ENCODE assay signal across 8 cellular contexts in the genomic region with DNA sequence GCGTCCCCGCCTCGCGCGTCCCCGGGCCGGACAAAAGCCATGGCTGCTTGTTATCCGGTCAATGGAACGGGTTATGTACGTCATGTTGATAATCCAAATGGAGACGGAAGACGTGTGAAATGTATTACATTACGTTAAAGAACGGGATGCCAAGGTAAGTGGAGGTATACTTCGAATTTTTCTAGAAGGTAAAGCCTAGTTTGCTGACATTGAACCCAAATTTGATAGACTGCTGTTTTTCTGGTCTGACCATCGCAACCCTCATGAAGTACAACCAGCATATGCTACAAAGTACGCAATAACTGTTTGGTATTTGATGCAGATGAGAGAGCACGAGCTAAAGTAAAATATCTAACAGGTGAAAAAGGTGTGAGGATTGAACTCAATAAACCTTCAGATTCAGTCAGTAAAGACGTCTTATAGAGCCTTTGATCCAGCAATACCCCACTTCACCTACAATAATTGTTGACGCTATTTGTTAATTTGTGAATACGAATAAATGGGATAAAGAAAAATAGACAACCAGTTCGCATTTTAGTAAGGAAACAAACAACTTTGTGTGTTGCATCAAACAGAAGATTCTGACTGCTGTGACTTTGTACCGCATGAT. TPM values are rescaled to one million over a fixed set of nuclear protein-coding genes. Genes with fewer than 3 reads are reported as not detected.
DNase-seq lines count a peak whose midpoint lies in the region; ATAC-seq and TF ChIP-seq lines count a peak whose summit lies in the region.

No MANE protein-coding gene starts in this region.

- H3K79me1 ChIP-seq in H9 (ENCODE audit: insufficient read depth, low read depth, low read length, poor library complexity, severe bottlenecking), result no peaks in the 10 kb centered on the region

- intact Hi-C loops in activated CD4-positive, alpha-beta memory T cell treated with anti-CD3 and anti-CD28 coated beads for 36 hours (cut with micrococcal nuclease), result loop anchor here (1.0 kb wide), 1 partner anchor 46 kb away; no protein-coding TSS in a partner anchor

- H3K79me2 ChIP-seq in H9 (ENCODE audit: insufficient read depth, low read length), result no peaks in the 10 kb centered on the region
- H3K79me2 ChIP-seq in hepatocyte, result peaks cover 41% of the 10 kb centered on the region

- no peak overlapping the region for H4K91ac ChIP-seq in H9 (ENCODE audit: insufficient read length, low read depth, low read length)

- H4K5ac ChIP-seq in H9 (ENCODE audit: insufficient read length, low read depth, low read length), result no peak overlapping the region

- H3K56ac ChIP-seq in H9 (ENCODE audit: insufficient read length, low read depth, low read length), result no peak overlapping the region

- no peak overlapping the region for H2BK15ac ChIP-seq in H9 (ENCODE audit: low read depth, low read length)

- H2BK20ac ChIP-seq in H9 (ENCODE audit: low read depth, low read length, poor library complexity, severe bottlenecking), result no peak overlapping the region

- H2AK5ac ChIP-seq in H9 (ENCODE audit: insufficient read length, low read length), result no peak overlapping the region

- peaks cover 36% of the 10 kb centered on the region for H3K27me3 Mint-ChIP-seq in H9 (ENCODE audit: low read depth)
- no peaks in the 10 kb centered on the region for H3K27me3 Mint-ChIP-seq in activated CD4-positive, alpha-beta memory T cell treated with anti-CD3 and anti-CD28 coated beads for 36 hours

- no peak overlapping the region for H3K27ac Mint-ChIP-seq in H9
- H3K27ac Mint-ChIP-seq in activated CD4-positive, alpha-beta memory T cell treated with anti-CD3 and anti-CD28 coated beads for 36 hours, result peak overlapping the region; percentile 64

- H3K4me2 ChIP-seq in H9 (ENCODE audit: insufficient read depth, insufficient read length, low read length) (peak overlapping the region; percentile 75), hepatocyte (peak overlapping the region; percentile 98), skeletal muscle satellite cell (ENCODE audit: low read length) (peak overlapping the region; percentile 89)

- DNase-seq in H9 (no peak), hepatocyte (ENCODE audit: low spot score) (no peak), GF-D8 (lab: John Stamatoyannopoulos, UW) (no peak)
- DNase-seq in activated CD4-positive, alpha-beta memory T cell treated with anti-CD3 and anti-CD28 coated beads for 36 hours, result no peak

- H2BK120ac ChIP-seq in H9 (ENCODE audit: low read depth, low read length, poor library complexity, severe bottlenecking), result no peak overlapping the region

- ATAC-seq in HG03039 (IDR thresholded peaks at IDR 0.05; ENCODE audit: unreplicated experiment) (no peak), GM19452 (IDR thresholded peaks at IDR 0.05; ENCODE audit: unreplicated experiment) (no peak), GM21576 (IDR thresholded peaks at IDR 0.05; ENCODE audit: unreplicated experiment) (no peak)

- POLR2A ChIA-PET in activated CD4-positive, alpha-beta memory T cell treated with anti-CD3 and anti-CD28 coated beads for 36 hours (lab: Charles Lee), result interaction anchor here (0.6 to 1.6 kb wide), 3 partner anchors 16 to 29 kb away, joined by 3 to 9 read pairs (median 4); partner anchors contain the start of gene WDR73

- H3K36me3 Mint-ChIP-seq in H9 (ENCODE audit: insufficient read depth in 1 of 3, low read depth in 3 of 3), result peaks cover 11 to 17% (median 11%) of the 10 kb centered on the region in 3 experiments; a peak in 6 of 7 replicates
- peaks cover 29% of the 10 kb centered on the region for H3K36me3 Mint-ChIP-seq in activated CD4-positive, alpha-beta memory T cell treated with anti-CD3 and anti-CD28 coated beads for 36 hours

- H3T11ph ChIP-seq in H9 (ENCODE audit: low read length), result no peak overlapping the region

- H3K14ac ChIP-seq in H9 (ENCODE audit: insufficient read depth, low read length), result no peak overlapping the region

- no peak overlapping the region for H2BK12ac ChIP-seq in H9 (ENCODE audit: insufficient read length, low read depth, low read length)

- H3K4ac ChIP-seq in H9 (ENCODE audit: low read depth, low read length), result no peak overlapping the region

- CTCF ChIA-PET in activated CD4-positive, alpha-beta memory T cell treated with anti-CD3 and anti-CD28 coated beads for 36 hours (lab: Charles Lee), result interaction anchor here (1.0 to 3.2 kb wide), 7 partner anchors 22 to 294 kb away, joined by 3 to 17 read pairs (median 5); no protein-coding TSS in a partner anchor

- no peaks in the 10 kb centered on the region for H3K9me2 ChIP-seq in hepatocyte (replicated peaks; ENCODE audit: insufficient read depth)

- peaks cover 28 to 37% of the 10 kb centered on the region in 2 experiments for H3K4me1 Mint-ChIP-seq in H9
- H3K4me1 Mint-ChIP-seq in activated CD4-positive, alpha-beta memory T cell treated with anti-CD3 and anti-CD28 coated beads for 36 hours (ENCODE audit: low read depth), result peaks cover 47% of the 10 kb centered on the region

- H3K4me1 ChIP-seq in H9 (ENCODE audit: insufficient read depth, low read length) (peaks cover 15% of the 10 kb centered on the region), hepatocyte (ENCODE audit: insufficient read depth) (peaks cover 26% of the 10 kb centered on the region), skeletal muscle satellite cell (ENCODE audit: control insufficient read depth, insufficient read depth, low read length) (peaks cover 29% of the 10 kb centered on the region)

- H3K9me3 Mint-ChIP-seq in H9, result no peaks in the 10 kb centered on the region
- H3K9me3 Mint-ChIP-seq in activated CD4-positive, alpha-beta memory T cell treated with anti-CD3 and anti-CD28 coated beads for 36 hours, result no peaks in the 10 kb centered on the region

- H3K23ac ChIP-seq in H9 (ENCODE audit: insufficient read length, low read depth, low read length), result no peak overlapping the region

- no peaks in the 10 kb centered on the region for H3K36me3 ChIP-seq in hepatocyte (replicated peaks; ENCODE audit: insufficient read depth, low read depth)
- peaks cover 19% of the 10 kb centered on the region for H3K36me3 ChIP-seq in skeletal muscle satellite cell (ENCODE audit: insufficient read depth, low read length)

- H4K20me1 ChIP-seq in H9 (ENCODE audit: control insufficient read depth, insufficient read depth, insufficient read length) (peaks cover 3% of the 10 kb centered on the region), hepatocyte (ENCODE audit: insufficient read depth, poor library complexity, severe bottlenecking) (peaks cover 10% of the 10 kb centered on the region)

- no peak overlapping the region for H2BK5ac ChIP-seq in H9 (ENCODE audit: insufficient read length, low read length)

- H3K18ac ChIP-seq in H9 (ENCODE audit: insufficient read length, low read depth, low read length), result no peak overlapping the region

- peaks cover 16% of the 10 kb centered on the region for H3K23me2 ChIP-seq in H9 (ENCODE audit: insufficient read length, low read depth, low read length, poor library complexity, severe bottlenecking)

- no peaks in the 10 kb centered on the region; the same call in 1 of the 2 replicates for H3K27me3 ChIP-seq in H9 (ENCODE audit: insufficient read depth, low read length)
- no peaks in the 10 kb centered on the region for H3K27me3 ChIP-seq in hepatocyte
- no peaks in the 10 kb centered on the region for H3K27me3 ChIP-seq in skeletal muscle satellite cell (ENCODE audit: control insufficient read depth, insufficient read depth, low read length)

- no peak overlapping the region for H4K8ac ChIP-seq in H9 (replicated peaks; ENCODE audit: insufficient read length, low read depth, low read length)

- no peak overlapping the region for H3K27ac ChIP-seq in H9 (ENCODE audit: insufficient read length, low read depth, low read length)
- H3K27ac ChIP-seq in hepatocyte, result peak overlapping the region; percentile 88

- no CpG with 5 or more reads among the region's 23 CpGs for WGBS in H9 (ENCODE audit: extremely low coverage, insufficient read length, low lambda C conversion rate)
- WGBS in hepatocyte (ENCODE audit: low lambda C conversion rate, missing lambda C conversion rate), result 42% methylated on average over 23 of the region's 23 CpGs

- H3K9me3 ChIP-seq in H9 (ENCODE audit: control insufficient read depth, low read depth, low read length) (no peaks in the 10 kb centered on the region), hepatocyte (ENCODE audit: low read depth) (no peaks in the 10 kb centered on the region), skeletal muscle satellite cell (replicated peaks; ENCODE audit: low read length) (no peaks in the 10 kb centered on the region)

- peak overlapping the region; percentile 63 to 76 for H3K4me3 Mint-ChIP-seq in H9
- peak overlapping the region; percentile 79 for H3K4me3 Mint-ChIP-seq in activated CD4-positive, alpha-beta memory T cell treated with anti-CD3 and anti-CD28 coated beads for 36 hours

- TF ChIP-seq CTCF in H9 (conservative IDR thresholded peaks at IDR 0.05) (no peak), hepatocyte (IDR thresholded peaks at IDR 0.05; ENCODE audit: poor library complexity) (no peak)

- H2AFZ ChIP-seq in H9 (ENCODE audit: low read length) (no peak overlapping the region), hepatocyte (peak overlapping the region; percentile 47)

- H3K9ac ChIP-seq in H9 (ENCODE audit: extremely low read depth, insufficient read length, low read length) (no peak overlapping the region), skeletal muscle satellite cell (ENCODE audit: low read depth, low read length) (peak overlapping the region; percentile 69)

- H3K4me3 ChIP-seq in hepatocyte, result peak overlapping the region; percentile 76
- H3K4me3 ChIP-seq in skeletal muscle satellite cell (ENCODE audit: low read length), result peak overlapping the region; percentile 69

RNA-seq across cellular contexts. Expression of gene WDR73, which starts 19.8 kb away (rescaled TPM):
- total RNA-seq in H9 (2021) (41.0 and 41.6 TPM in 2 replicates), hepatocyte (19.9 and 30.3 TPM in 2 replicates)
- total RNA-seq in activated CD4-positive, alpha-beta memory T cell treated with anti-CD3 and anti-CD28 coated beads for 36 hours, result 10 to 100 TPM; 13.7 to 14.9 TPM
- polyA plus RNA-seq in hepatocyte, result 28.3 and 31.4 TPM in 2 replicates
- total RNA-seq in skeletal muscle satellite cell (2012; rRNA removed), result 22.6 and 25.1 TPM in 2 replicates

RNA-seq across cellular contexts. Expression of gene NMB, which starts 23.7 kb away (rescaled TPM):
- total RNA-seq in H9 (2021), result 11.5 and 12.4 TPM in 2 replicates
- total RNA-seq in activated CD4-positive, alpha-beta memory T cell treated with anti-CD3 and anti-CD28 coated beads for 36 hours, result 1 to 10 TPM; 6.2 to 7.8 TPM
- total RNA-seq in hepatocyte, result 3.8 and 12.8 TPM in 2 replicates
- polyA plus RNA-seq in hepatocyte, result 15.4 and 15.5 TPM in 2 replicates
- total RNA-seq in skeletal muscle satellite cell (2012; rRNA removed), result 2.0 and 5.5 TPM in 2 replicates

RNA-seq across cellular contexts. Expression of gene ZSCAN2, which starts 33.5 kb away (rescaled TPM):
- total RNA-seq in H9 (2021) (28.4 and 31.2 TPM in 2 replicates), hepatocyte (14.9 and 21.8 TPM in 2 replicates)
- 1 to 10 TPM; 7.5 to 9.5 TPM for total RNA-seq in activated CD4-positive, alpha-beta memory T cell treated with anti-CD3 and anti-CD28 coated beads for 36 hours
- 11.2 and 13.4 TPM in 2 replicates for polyA plus RNA-seq in hepatocyte
- 6.6 and 7.0 TPM in 2 replicates for total RNA-seq in skeletal muscle satellite cell (2012; rRNA removed)
